Comparison of ENCODE assay signal across 21 cellular contexts in the genomic region with DNA sequence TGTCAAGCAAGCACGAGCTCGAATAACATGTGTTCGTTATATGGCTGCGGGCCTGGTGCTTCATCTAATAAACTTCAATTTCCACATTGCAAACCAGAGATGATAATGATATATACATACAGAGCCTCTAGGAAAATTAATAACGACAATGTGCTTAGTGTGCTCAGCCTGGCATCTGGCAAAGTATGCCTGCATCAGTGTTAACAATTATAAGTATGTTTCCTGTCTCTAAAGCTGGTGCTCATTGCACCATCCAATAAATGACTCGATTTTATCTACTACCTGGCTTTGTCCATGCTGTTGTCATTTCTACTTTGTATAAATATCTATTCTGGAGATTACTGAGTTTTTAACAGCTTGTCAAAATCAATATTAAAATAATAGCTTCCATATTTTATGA.
DNase-seq lines count a peak whose midpoint lies in the region; ATAC-seq, FAIRE-seq and TF ChIP-seq lines count a peak whose summit lies in the region.
"Had no signal": no experiment of that assay in that cellular context is flagged by ENCODE, and none has a peak within 500 bp of the region (broad histone marks: within the 10 kb centered on the region; RNA-seq: fewer than 3 reads in every experiment).

No MANE protein-coding gene starts in this region.

- peak; percentile 36 for DNase-seq in D341Med (ENCODE audit: low spot score)
- DNase-seq in NCI-H526 (lab: John Stamatoyannopoulos, UW) = peak; percentile 15 to 30
- DNase-seq in SK-N-SH = peak; percentile 61
- peak; percentile 21 for DNase-seq in left kidney (ENCODE audit: low read depth, low spot score)
- DNase-seq in stimulated activated naive CD8-positive, alpha-beta T cell treated with anti-CD3 and anti-CD28 coated beads, Interleukin-15, Interleukin-2, amounts not matched to agents 100 U/mL and 50 U/mL, for 24 hours = no peak
- DNase-seq in RCC 7860 (ENCODE audit: low spot score) = no peak
- DNase-seq: Caco-2; CD4-positive, CD25-positive, alpha-beta regulatory T cell; CD8-positive, alpha-beta T cell; DMS53; DMS79 treated with DMSO at 0.1 percent for 48 hours; GF-D8; H9 had no signal

- H2AFZ ChIP-seq in SK-N-SH (ENCODE audit: low read depth) = peak overlapping the region; percentile 66; the same call in 1 of the 2 replicates
- H2AFZ ChIP-seq: GM23338 had no signal

- peak overlapping the region in 1 of 2 experiments; percentile 56; a peak in 2 of 4 replicates for H3K27ac ChIP-seq in SK-N-SH (ENCODE audit: low read depth in 2 of 2, low read length in 1 of 2)
- H3K27ac ChIP-seq: BLaER1, C4-2B had no signal

- FAIRE-seq in RCC 7860 (lab: Jason Lieb, UNC) = no peak
- FAIRE-seq: GM12891, GM18507 had no signal

- H3K4me3 Mint-ChIP-seq in activated T-helper 17 cell treated with anti-CD3 and anti-CD28 coated beads, Interleukin-2, amount 50 U/mL, for 72 hours = no peak overlapping the region
- H3K4me3 Mint-ChIP-seq: CD4-positive, CD25-positive, alpha-beta regulatory T cell; CD8-positive, alpha-beta T cell; GM23338; H9 had no signal

- CTCF ChIA-PET in SK-N-SH (lab: Yijun Ruan, JAX) = no interaction called here

- H3K27me3 ChIP-seq in SK-N-SH (ENCODE audit: insufficient read depth) = no peaks in the 10 kb centered on the region
- H3K27me3 ChIP-seq: BLaER1 had no signal

- peak; percentile 31; the same call in 1 of the 2 replicates for TF ChIP-seq RAD21 in SK-N-SH (IDR thresholded peaks at IDR 0.05; ENCODE audit: low read length)

- H3K4me2 ChIP-seq in SK-N-SH = no peak overlapping the region
- H3K4me2 ChIP-seq: BLaER1, GM23338 had no signal

- no peaks in the 10 kb centered on the region for H3K9me2 ChIP-seq in SK-N-SH

- no peaks in the 10 kb centered on the region; the same call in 1 of the 2 replicates for H3K9me3 ChIP-seq in SK-N-SH
- H3K9me3 ChIP-seq: Caco-2 had no signal

- no peaks in the 10 kb centered on the region for H3K27me3 Mint-ChIP-seq in activated T-helper 17 cell treated with anti-CD3 and anti-CD28 coated beads, Interleukin-2, amount 50 U/mL, for 72 hours
- H3K27me3 Mint-ChIP-seq: CD4-positive, CD25-positive, alpha-beta regulatory T cell had no signal

- no peak for TF ChIP-seq CTCF in SK-N-SH (IDR thresholded peaks at IDR 0.05)

- no peaks in the 10 kb centered on the region for H3K79me2 ChIP-seq in SK-N-SH (ENCODE audit: insufficient read depth)

- WGBS in SK-N-SH (ENCODE audit: low lambda C conversion rate) = 22% methylated on average over 6 of the region's 6 CpGs

- H3K9ac ChIP-seq in SK-N-SH = no peak overlapping the region
- H3K9ac ChIP-seq: BLaER1 had no signal

- no peak for ATAC-seq in stimulated activated naive CD8-positive, alpha-beta T cell treated with anti-CD3 and anti-CD28 coated beads, Interleukin-15, Interleukin-2, amounts not matched to agents 100 U/mL and 50 U/mL, for 24 hours
- ATAC-seq in HG03432 (IDR thresholded peaks at IDR 0.05; ENCODE audit: unreplicated experiment) = no peak
- ATAC-seq in activated T-helper 17 cell treated with anti-CD3 and anti-CD28 coated beads, Interleukin-2, amount 50 U/mL, for 72 hours (replicated peaks) = no peak
- ATAC-seq: CD8-positive, alpha-beta T cell; GM23338; HCT116 had no signal

- TF ChIP-seq EP300 in SK-N-SH (IDR thresholded peaks at IDR 0.05; ENCODE audit: borderline replicate concordance in 1 of 2, low read depth in 1 of 2, low read length in 1 of 2) = peak in 1 of 2 experiments; percentile 91; a peak in 2 of 4 replicates

- H3K36me3 ChIP-seq in SK-N-SH (replicated peaks in 1 of 2; ENCODE audit: control insufficient read depth in 1 of 2, insufficient read depth in 2 of 2, low read length in 1 of 2) = no peaks in the 10 kb centered on the region
- H3K36me3 ChIP-seq: BLaER1 had no signal

- H3K4me1 Mint-ChIP-seq in activated T-helper 17 cell treated with anti-CD3 and anti-CD28 coated beads, Interleukin-2, amount 50 U/mL, for 72 hours = no peaks in the 10 kb centered on the region
- H3K4me1 Mint-ChIP-seq: CD4-positive, CD25-positive, alpha-beta regulatory T cell; GM23338; H9 had no signal

- no peaks in the 10 kb centered on the region for H3K9me3 Mint-ChIP-seq in activated T-helper 17 cell treated with anti-CD3 and anti-CD28 coated beads, Interleukin-2, amount 50 U/mL, for 72 hours

- H3K4me3 ChIP-seq in SK-N-SH (ENCODE audit: low read depth in 2 of 2, low read length in 1 of 2) = no peak overlapping the region
- H3K4me3 ChIP-seq: BLaER1, GM23338 had no signal

- H4K20me1 ChIP-seq in SK-N-SH (ENCODE audit: insufficient read depth) = no peaks in the 10 kb centered on the region
- H4K20me1 ChIP-seq: BLaER1 had no signal

- H3K27ac Mint-ChIP-seq in activated T-helper 17 cell treated with anti-CD3 and anti-CD28 coated beads, Interleukin-2, amount 50 U/mL, for 72 hours = no peak overlapping the region
- H3K27ac Mint-ChIP-seq: CD4-positive, CD25-positive, alpha-beta regulatory T cell; CD8-positive, alpha-beta T cell; GM23338; H9 had no signal

- peaks cover 0 to 9% of the 10 kb centered on the region in 2 experiments; a peak in 2 of 4 replicates for H3K4me1 ChIP-seq in SK-N-SH (ENCODE audit: control insufficient read depth in 1 of 2, insufficient read depth in 2 of 2, low read depth in 1 of 2, low read length in 1 of 2)
- H3K4me1 ChIP-seq: BLaER1, Caco-2 had no signal

- no peaks in the 10 kb centered on the region for H3K36me3 Mint-ChIP-seq in activated T-helper 17 cell treated with anti-CD3 and anti-CD28 coated beads, Interleukin-2, amount 50 U/mL, for 72 hours (ENCODE audit: low read depth)
- H3K36me3 Mint-ChIP-seq: CD4-positive, CD25-positive, alpha-beta regulatory T cell; CD8-positive, alpha-beta T cell had no signal

- POLR2A ChIA-PET in SK-N-SH (lab: Yijun Ruan, JAX) = no interaction called here

- H3F3A ChIP-seq in SK-N-SH (replicated peaks; ENCODE audit: insufficient read depth) = peaks cover 3% of the 10 kb centered on the region

TF ChIP-seq in SK-N-SH, 30 proteins besides CTCF, POLR2A, EP300 and RAD21:
- TF ChIP-seq YY1 (IDR thresholded peaks at IDR 0.05; ENCODE audit: low read depth) = no peak
- TF ChIP-seq GATA2 (CRISPR knock-in tag; IDR thresholded peaks at IDR 0.05) = peak; percentile 87
- TF ChIP-seq NRF1 (IDR thresholded peaks at IDR 0.05; ENCODE audit: low read depth, low read length) = no peak
- no peak for TF ChIP-seq RXRA (IDR thresholded peaks at IDR 0.05; ENCODE audit: borderline replicate concordance, low read depth)
- no peak for TF ChIP-seq FOXJ3 (CRISPR knock-in tag; IDR thresholded peaks at IDR 0.05)
- TF ChIP-seq CHD2 (IDR thresholded peaks at IDR 0.05; ENCODE audit: low read length, partially characterized antibody) = peak; percentile 75
- TF ChIP-seq MEF2A (IDR thresholded peaks at IDR 0.05; ENCODE audit: borderline replicate concordance, low read depth) = no peak
- TF ChIP-seq, protein P1, sequence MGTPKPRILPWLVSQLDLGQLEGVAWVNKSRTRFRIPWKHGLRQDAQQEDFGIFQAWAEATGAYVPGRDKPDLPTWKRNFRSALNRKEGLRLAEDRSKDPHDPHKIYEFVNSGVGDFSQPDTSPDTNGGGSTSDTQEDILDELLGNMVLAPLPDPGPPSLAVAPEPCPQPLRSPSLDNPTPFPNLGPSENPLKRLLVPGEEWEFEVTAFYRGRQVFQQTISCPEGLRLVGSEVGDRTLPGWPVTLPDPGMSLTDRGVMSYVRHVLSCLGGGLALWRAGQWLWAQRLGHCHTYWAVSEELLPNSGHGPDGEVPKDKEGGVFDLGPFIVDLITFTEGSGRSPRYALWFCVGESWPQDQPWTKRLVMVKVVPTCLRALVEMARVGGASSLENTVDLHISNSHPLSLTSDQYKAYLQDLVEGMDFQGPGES (IDR thresholded peaks at IDR 0.05; ENCODE audit: low read depth, low read length) = no peak
- TF ChIP-seq MXI1 (IDR thresholded peaks at IDR 0.05; ENCODE audit: low read depth, low read length) = no peak
- TF ChIP-seq RCOR1 (IDR thresholded peaks at IDR 0.05; ENCODE audit: low read length) = peak; percentile 89
- TF ChIP-seq TCF12 (IDR thresholded peaks at IDR 0.05) = peak; percentile 55
- TF ChIP-seq, protein P2, sequence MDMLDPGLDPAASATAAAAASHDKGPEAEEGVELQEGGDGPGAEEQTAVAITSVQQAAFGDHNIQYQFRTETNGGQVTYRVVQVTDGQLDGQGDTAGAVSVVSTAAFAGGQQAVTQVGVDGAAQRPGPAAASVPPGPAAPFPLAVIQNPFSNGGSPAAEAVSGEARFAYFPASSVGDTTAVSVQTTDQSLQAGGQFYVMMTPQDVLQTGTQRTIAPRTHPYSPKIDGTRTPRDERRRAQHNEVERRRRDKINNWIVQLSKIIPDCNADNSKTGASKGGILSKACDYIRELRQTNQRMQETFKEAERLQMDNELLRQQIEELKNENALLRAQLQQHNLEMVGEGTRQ (IDR thresholded peaks at IDR 0.05; ENCODE audit: borderline replicate concordance, low read depth, low read length) = no peak
TF ChIP-seq in SK-N-SH: peak in this region for 4.

Comparison
In these comparisons a context has a peak if more than half of its experiments do, and no peak if none do; other contexts are left out.
1. DNase-seq: peak in D341Med (single experiment), NCI-H526 (2 of 2), SK-N-SH (single experiment) and left kidney (single experiment); none in stimulated activated naive CD8-positive, alpha-beta T cell treated with anti-CD3 and anti-CD28 coated beads, Interleukin-15, Interleukin-2, amounts not matched to agents 100 U/mL and 50 U/mL, for 24 hours (single experiment) and RCC 7860 (single experiment).